15 cellular contexts compared by ENCODE assay signal in genomic region chr7:128080169-128080568, GRCh38. TPM values are rescaled to one million over a fixed set of nuclear protein-coding genes. Genes with fewer than 3 reads are reported as not detected.
DNase-seq lines count a peak whose midpoint lies in the region; ATAC-seq and TF ChIP-seq lines count a peak whose summit lies in the region.
"Had no signal": no experiment of that assay in that cellular context is flagged by ENCODE, and none has a peak within 500 bp of the region (broad histone marks: within the 10 kb centered on the region; RNA-seq: fewer than 3 reads in every experiment).

No MANE protein-coding gene starts in this region.

- no peak for TF ChIP-seq CTCF in GM13977 (IDR thresholded peaks at IDR 0.05; ENCODE audit: extremely low read depth, insufficient read depth, missing control alignments)

- H3K36me3 ChIP-seq in endocrine pancreas (ENCODE audit: control insufficient read depth, insufficient read depth, low read length): no peaks in the 10 kb centered on the region

- H3K9me3 Mint-ChIP-seq in activated naive CD4-positive, alpha-beta T cell treated with anti-CD3 and anti-CD28 coated beads, Interleukin-2, amount 50 U/mL, for 24 hours: no peaks in the 10 kb centered on the region
- H3K9me3 Mint-ChIP-seq in stimulated activated memory B cell treated with anti-CD40 and anti-IgM and Interleukin-4, amounts not matched to agents 10 μg/mL and 1 μg/mL and 100 μg/mL, for 72 hours: no peaks in the 10 kb centered on the region
- H3K9me3 Mint-ChIP-seq: CD4-positive, alpha-beta memory T cell had no signal

- H3K4me1 ChIP-seq in endocrine pancreas (ENCODE audit: control insufficient read depth, insufficient read depth, low read length): no peaks in the 10 kb centered on the region

- H3K4me3 ChIP-seq in endocrine pancreas (ENCODE audit: control insufficient read depth, insufficient read depth, low read length): no peak overlapping the region
- H3K4me3 ChIP-seq: GM23248 had no signal

- H3K27me3 Mint-ChIP-seq in activated naive CD4-positive, alpha-beta T cell treated with anti-CD3 and anti-CD28 coated beads, Interleukin-2, amount 50 U/mL, for 24 hours: no peaks in the 10 kb centered on the region
- no peaks in the 10 kb centered on the region for H3K27me3 Mint-ChIP-seq in T-helper 17 cell
- H3K27me3 Mint-ChIP-seq in stimulated activated memory B cell treated with anti-CD40 and anti-IgM and Interleukin-4, amounts not matched to agents 10 μg/mL and 1 μg/mL and 100 μg/mL, for 72 hours: no peaks in the 10 kb centered on the region
- H3K27me3 Mint-ChIP-seq: CD4-positive, alpha-beta memory T cell had no signal

- peaks cover 2% of the 10 kb centered on the region for H3K36me3 Mint-ChIP-seq in activated naive CD4-positive, alpha-beta T cell treated with anti-CD3 and anti-CD28 coated beads, Interleukin-2, amount 50 U/mL, for 24 hours
- H3K36me3 Mint-ChIP-seq in T-helper 17 cell (ENCODE audit: low read depth): no peaks in the 10 kb centered on the region
- peaks cover 48% of the 10 kb centered on the region for H3K36me3 Mint-ChIP-seq in stimulated activated memory B cell treated with anti-CD40 and anti-IgM and Interleukin-4, amounts not matched to agents 10 μg/mL and 1 μg/mL and 100 μg/mL, for 72 hours

- H3K4me1 Mint-ChIP-seq in activated naive CD4-positive, alpha-beta T cell treated with anti-CD3 and anti-CD28 coated beads, Interleukin-2, amount 50 U/mL, for 24 hours: no peaks in the 10 kb centered on the region
- H3K4me1 Mint-ChIP-seq in T-helper 17 cell: no peaks in the 10 kb centered on the region
- H3K4me1 Mint-ChIP-seq in stimulated activated memory B cell treated with anti-CD40 and anti-IgM and Interleukin-4, amounts not matched to agents 10 μg/mL and 1 μg/mL and 100 μg/mL, for 72 hours: no peaks in the 10 kb centered on the region
- H3K4me1 Mint-ChIP-seq: CD4-positive, alpha-beta memory T cell had no signal

- no peak overlapping the region for H3K4me3 Mint-ChIP-seq in activated naive CD4-positive, alpha-beta T cell treated with anti-CD3 and anti-CD28 coated beads, Interleukin-2, amount 50 U/mL, for 24 hours
- H3K4me3 Mint-ChIP-seq in T-helper 17 cell: no peak overlapping the region
- H3K4me3 Mint-ChIP-seq in stimulated activated memory B cell treated with anti-CD40 and anti-IgM and Interleukin-4, amounts not matched to agents 10 μg/mL and 1 μg/mL and 100 μg/mL, for 72 hours: no peak overlapping the region
- H3K4me3 Mint-ChIP-seq: CD4-positive, alpha-beta memory T cell had no signal

- no peak for ATAC-seq in T-helper 17 cell
- no peak for ATAC-seq in stimulated activated memory B cell treated with anti-CD40 and anti-IgM and Interleukin-4, amounts not matched to agents 10 μg/mL and 1 μg/mL and 100 μg/mL, for 72 hours
- ATAC-seq in GM19467 (IDR thresholded peaks at IDR 0.05; ENCODE audit: unreplicated experiment): no peak
- ATAC-seq: HCT116 had no signal

- H3K9me3 ChIP-seq in T-helper 17 cell (ENCODE audit: control insufficient read depth, low read length, poor library complexity, severe bottlenecking) (no peaks in the 10 kb centered on the region), endocrine pancreas (ENCODE audit: control insufficient read depth, low read length) (no peaks in the 10 kb centered on the region)

- in situ Hi-C loops in GM13977 (cut with MboI; ENCODE audit: low pct_unique_long_range_greater_than_20kb, low sequenced_read_pairs, unreplicated experiment): no loop called here

- DNase-seq in activated naive CD4-positive, alpha-beta T cell (lab: John Stamatoyannopoulos, UW): no peak
- DNase-seq in T-helper 17 cell (no peak), DMS79 (lab: John Stamatoyannopoulos, UW) (no peak), GM13977 (ENCODE audit: low spot score) (no peak)
- DNase-seq: ACHN; C1 segment of cervical spinal cord; CD4-positive, alpha-beta memory T cell; DMS79 treated with DMSO at 0.1 percent for 48 hours; EL; GM23248 had no signal

- H3K9ac ChIP-seq in endocrine pancreas (ENCODE audit: control insufficient read depth, insufficient read depth, low read length): peak overlapping the region; percentile 4
- H3K9ac ChIP-seq: GM23248 had no signal

- no peaks in the 10 kb centered on the region for H3K27me3 ChIP-seq in endocrine pancreas (ENCODE audit: control insufficient read depth, insufficient read depth, low read length)

- peak overlapping the region; percentile 14 for H3K27ac Mint-ChIP-seq in activated naive CD4-positive, alpha-beta T cell treated with anti-CD3 and anti-CD28 coated beads, Interleukin-2, amount 50 U/mL, for 24 hours
- H3K27ac Mint-ChIP-seq in T-helper 17 cell: peak overlapping the region; percentile 51
- peak overlapping the region; percentile 53 for H3K27ac Mint-ChIP-seq in stimulated activated memory B cell treated with anti-CD40 and anti-IgM and Interleukin-4, amounts not matched to agents 10 μg/mL and 1 μg/mL and 100 μg/mL, for 72 hours

RNA-seq across cellular contexts. Expression of gene LRRC4, which starts 48.9 kb away (rescaled TPM):
- under 1 TPM; 0.34 to 0.57 TPM for total RNA-seq in T-helper 17 cell
- total RNA-seq: CD4-positive, alpha-beta memory T cell had no signal
